Comparison of ENCODE assay signal across 1 cellular context in the genomic region with DNA sequence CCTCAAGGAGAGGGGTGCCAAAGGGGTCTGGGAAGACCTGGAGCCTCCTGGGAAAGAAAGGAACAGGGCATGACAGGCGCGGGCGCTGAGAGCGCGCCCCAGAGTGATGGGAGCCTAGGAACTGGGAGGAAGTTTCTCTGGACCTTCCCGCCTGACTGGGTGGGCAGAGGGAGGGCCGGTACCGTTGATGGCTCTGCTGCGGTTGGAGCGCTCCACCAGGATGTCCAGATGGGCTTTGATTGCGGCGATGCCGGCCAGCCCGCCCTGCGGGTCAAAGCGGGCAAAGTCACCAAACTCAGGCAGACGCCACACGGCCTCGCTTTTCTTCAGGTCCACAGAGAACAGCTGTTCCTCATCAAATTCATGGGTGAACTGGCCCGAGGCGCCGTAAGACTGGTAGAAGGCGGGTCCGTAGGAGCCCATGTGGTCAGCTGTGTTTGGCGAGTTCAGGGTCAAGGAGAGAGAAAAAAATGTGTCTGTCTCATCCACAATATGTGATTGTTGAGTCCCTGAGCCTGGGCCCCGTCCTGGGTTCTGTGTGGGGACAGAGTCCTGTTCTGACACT.
TF ChIP-seq lines count a peak whose summit lies in the region.

No MANE protein-coding gene starts in this region.

TF ChIP-seq in HepG2, 621 proteins besides CTCF, POLR2A, EP300 and RAD21:
- TF ChIP-seq ESRRA (CRISPR knock-in tag; IDR thresholded peaks at IDR 0.05; ENCODE audit: low read depth) (no peak), ZNF772 (CRISPR knock-in tag; IDR thresholded peaks at IDR 0.05) (no peak), NFKBIZ (CRISPR knock-in tag; IDR thresholded peaks at IDR 0.05) (no peak), ATF3 (CRISPR knock-in tag; IDR thresholded peaks at IDR 0.05) (no peak), POLR2G (IDR thresholded peaks at IDR 0.05; ENCODE audit: low read depth, low read length) (no peak), BCLAF1 (IDR thresholded peaks at IDR 0.05) (no peak), NRL (CRISPR knock-in tag; IDR thresholded peaks at IDR 0.05; ENCODE audit: borderline replicate concordance) (no peak), MEIS2 (CRISPR knock-in tag; IDR thresholded peaks at IDR 0.05) (no peak), ZSCAN22 (CRISPR knock-in tag; IDR thresholded peaks at IDR 0.05) (no peak), ZNF160 (CRISPR knock-in tag; IDR thresholded peaks at IDR 0.05) (no peak), ZNF318 (CRISPR knock-in tag; IDR thresholded peaks at IDR 0.05) (no peak), ZFAT (CRISPR knock-in tag; conservative IDR thresholded peaks at IDR 0.05) (no peak)
- TF ChIP-seq, protein P1, sequence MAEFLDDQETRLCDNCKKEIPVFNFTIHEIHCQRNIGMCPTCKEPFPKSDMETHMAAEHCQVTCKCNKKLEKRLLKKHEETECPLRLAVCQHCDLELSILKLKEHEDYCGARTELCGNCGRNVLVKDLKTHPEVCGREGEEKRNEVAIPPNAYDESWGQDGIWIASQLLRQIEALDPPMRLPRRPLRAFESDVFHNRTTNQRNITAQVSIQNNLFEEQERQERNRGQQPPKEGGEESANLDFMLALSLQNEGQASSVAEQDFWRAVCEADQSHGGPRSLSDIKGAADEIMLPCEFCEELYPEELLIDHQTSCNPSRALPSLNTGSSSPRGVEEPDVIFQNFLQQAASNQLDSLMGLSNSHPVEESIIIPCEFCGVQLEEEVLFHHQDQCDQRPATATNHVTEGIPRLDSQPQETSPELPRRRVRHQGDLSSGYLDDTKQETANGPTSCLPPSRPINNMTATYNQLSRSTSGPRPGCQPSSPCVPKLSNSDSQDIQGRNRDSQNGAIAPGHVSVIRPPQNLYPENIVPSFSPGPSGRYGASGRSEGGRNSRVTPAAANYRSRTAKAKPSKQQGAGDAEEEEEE (CRISPR knock-in tag; IDR thresholded peaks at IDR 0.05; ENCODE audit: borderline replicate concordance) = no peak
- TF ChIP-seq, protein P2, sequence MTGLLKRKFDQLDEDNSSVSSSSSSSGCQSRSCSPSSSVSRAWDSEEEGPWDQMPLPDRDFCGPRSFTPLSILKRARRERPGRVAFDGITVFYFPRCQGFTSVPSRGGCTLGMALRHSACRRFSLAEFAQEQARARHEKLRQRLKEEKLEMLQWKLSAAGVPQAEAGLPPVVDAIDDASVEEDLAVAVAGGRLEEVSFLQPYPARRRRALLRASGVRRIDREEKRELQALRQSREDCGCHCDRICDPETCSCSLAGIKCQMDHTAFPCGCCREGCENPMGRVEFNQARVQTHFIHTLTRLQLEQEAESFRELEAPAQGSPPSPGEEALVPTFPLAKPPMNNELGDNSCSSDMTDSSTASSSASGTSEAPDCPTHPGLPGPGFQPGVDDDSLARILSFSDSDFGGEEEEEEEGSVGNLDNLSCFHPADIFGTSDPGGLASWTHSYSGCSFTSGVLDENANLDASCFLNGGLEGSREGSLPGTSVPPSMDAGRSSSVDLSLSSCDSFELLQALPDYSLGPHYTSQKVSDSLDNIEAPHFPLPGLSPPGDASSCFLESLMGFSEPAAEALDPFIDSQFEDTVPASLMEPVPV (CRISPR knock-in tag; IDR thresholded peaks at IDR 0.05) = no peak
- TF ChIP-seq, protein P3, sequence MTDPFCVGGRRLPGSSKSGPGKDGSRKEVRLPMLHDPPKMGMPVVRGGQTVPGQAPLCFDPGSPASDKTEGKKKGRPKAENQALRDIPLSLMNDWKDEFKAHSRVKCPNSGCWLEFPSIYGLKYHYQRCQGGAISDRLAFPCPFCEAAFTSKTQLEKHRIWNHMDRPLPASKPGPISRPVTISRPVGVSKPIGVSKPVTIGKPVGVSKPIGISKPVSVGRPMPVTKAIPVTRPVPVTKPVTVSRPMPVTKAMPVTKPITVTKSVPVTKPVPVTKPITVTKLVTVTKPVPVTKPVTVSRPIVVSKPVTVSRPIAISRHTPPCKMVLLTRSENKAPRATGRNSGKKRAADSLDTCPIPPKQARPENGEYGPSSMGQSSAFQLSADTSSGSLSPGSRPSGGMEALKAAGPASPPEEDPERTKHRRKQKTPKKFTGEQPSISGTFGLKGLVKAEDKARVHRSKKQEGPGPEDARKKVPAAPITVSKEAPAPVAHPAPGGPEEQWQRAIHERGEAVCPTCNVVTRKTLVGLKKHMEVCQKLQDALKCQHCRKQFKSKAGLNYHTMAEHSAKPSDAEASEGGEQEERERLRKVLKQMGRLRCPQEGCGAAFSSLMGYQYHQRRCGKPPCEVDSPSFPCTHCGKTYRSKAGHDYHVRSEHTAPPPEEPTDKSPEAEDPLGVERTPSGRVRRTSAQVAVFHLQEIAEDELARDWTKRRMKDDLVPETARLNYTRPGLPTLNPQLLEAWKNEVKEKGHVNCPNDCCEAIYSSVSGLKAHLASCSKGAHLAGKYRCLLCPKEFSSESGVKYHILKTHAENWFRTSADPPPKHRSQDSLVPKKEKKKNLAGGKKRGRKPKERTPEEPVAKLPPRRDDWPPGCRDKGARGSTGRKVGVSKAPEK (CRISPR knock-in tag; IDR thresholded peaks at IDR 0.05; ENCODE audit: borderline replicate concordance) = no peak
